In the genomic region with DNA sequence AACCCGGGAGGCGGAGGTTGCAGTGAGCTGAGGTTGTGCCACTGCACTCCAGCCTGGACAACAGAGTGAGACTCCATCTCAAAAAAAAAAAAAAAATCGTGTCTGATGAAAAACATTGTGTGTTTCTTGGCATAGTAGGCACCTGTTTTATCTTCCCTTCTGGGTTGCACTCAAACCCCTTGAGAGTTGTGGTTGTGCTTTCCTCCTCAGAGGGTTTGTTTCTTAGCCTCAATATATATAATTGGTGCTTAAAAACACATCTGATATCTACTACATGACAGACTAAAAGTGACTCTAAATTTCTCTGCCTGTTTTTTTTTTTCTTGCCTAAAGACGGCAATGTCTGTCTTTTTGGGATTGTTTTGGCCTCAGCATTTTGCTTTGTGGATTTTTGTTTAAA, we compare ENCODE assay signal across 1 cellular context.
TF ChIP-seq lines count a peak whose summit lies in the region.

No MANE protein-coding gene starts in this region.

TF ChIP-seq in WTC11, 78 proteins besides CTCF, POLR2A, EP300 and RAD21 (continued from another document):
- TF ChIP-seq, protein P1, sequence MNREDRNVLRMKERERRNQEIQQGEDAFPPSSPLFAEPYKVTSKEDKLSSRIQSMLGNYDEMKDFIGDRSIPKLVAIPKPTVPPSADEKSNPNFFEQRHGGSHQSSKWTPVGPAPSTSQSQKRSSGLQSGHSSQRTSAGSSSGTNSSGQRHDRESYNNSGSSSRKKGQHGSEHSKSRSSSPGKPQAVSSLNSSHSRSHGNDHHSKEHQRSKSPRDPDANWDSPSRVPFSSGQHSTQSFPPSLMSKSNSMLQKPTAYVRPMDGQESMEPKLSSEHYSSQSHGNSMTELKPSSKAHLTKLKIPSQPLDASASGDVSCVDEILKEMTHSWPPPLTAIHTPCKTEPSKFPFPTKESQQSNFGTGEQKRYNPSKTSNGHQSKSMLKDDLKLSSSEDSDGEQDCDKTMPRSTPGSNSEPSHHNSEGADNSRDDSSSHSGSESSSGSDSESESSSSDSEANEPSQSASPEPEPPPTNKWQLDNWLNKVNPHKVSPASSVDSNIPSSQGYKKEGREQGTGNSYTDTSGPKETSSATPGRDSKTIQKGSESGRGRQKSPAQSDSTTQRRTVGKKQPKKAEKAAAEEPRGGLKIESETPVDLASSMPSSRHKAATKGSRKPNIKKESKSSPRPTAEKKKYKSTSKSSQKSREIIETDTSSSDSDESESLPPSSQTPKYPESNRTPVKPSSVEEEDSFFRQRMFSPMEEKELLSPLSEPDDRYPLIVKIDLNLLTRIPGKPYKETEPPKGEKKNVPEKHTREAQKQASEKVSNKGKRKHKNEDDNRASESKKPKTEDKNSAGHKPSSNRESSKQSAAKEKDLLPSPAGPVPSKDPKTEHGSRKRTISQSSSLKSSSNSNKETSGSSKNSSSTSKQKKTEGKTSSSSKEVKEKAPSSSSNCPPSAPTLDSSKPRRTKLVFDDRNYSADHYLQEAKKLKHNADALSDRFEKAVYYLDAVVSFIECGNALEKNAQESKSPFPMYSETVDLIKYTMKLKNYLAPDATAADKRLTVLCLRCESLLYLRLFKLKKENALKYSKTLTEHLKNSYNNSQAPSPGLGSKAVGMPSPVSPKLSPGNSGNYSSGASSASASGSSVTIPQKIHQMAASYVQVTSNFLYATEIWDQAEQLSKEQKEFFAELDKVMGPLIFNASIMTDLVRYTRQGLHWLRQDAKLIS (CRISPR knock-in tag; IDR thresholded peaks at IDR 0.05; ENCODE audit: borderline replicate concordance), result no peak
- TF ChIP-seq, protein P2, sequence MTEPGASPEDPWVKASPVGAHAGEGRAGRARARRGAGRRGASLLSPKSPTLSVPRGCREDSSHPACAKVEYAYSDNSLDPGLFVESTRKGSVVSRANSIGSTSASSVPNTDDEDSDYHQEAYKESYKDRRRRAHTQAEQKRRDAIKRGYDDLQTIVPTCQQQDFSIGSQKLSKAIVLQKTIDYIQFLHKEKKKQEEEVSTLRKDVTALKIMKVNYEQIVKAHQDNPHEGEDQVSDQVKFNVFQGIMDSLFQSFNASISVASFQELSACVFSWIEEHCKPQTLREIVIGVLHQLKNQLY (CRISPR knock-in tag; IDR thresholded peaks at IDR 0.05), result no peak
- TF ChIP-seq ELF4 (CRISPR knock-in tag; IDR thresholded peaks at IDR 0.05; ENCODE audit: low read depth), result no peak
- TF ChIP-seq, protein P3, sequence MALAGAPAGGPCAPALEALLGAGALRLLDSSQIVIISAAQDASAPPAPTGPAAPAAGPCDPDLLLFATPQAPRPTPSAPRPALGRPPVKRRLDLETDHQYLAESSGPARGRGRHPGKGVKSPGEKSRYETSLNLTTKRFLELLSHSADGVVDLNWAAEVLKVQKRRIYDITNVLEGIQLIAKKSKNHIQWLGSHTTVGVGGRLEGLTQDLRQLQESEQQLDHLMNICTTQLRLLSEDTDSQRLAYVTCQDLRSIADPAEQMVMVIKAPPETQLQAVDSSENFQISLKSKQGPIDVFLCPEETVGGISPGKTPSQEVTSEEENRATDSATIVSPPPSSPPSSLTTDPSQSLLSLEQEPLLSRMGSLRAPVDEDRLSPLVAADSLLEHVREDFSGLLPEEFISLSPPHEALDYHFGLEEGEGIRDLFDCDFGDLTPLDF (CRISPR knock-in tag; IDR thresholded peaks at IDR 0.05), result no peak
- no peak for TF ChIP-seq ZBTB43 (CRISPR knock-in tag; IDR thresholded peaks at IDR 0.05)
- TF ChIP-seq NR1H2 (CRISPR knock-in tag; IDR thresholded peaks at IDR 0.05), result no peak
- TF ChIP-seq, protein P4, sequence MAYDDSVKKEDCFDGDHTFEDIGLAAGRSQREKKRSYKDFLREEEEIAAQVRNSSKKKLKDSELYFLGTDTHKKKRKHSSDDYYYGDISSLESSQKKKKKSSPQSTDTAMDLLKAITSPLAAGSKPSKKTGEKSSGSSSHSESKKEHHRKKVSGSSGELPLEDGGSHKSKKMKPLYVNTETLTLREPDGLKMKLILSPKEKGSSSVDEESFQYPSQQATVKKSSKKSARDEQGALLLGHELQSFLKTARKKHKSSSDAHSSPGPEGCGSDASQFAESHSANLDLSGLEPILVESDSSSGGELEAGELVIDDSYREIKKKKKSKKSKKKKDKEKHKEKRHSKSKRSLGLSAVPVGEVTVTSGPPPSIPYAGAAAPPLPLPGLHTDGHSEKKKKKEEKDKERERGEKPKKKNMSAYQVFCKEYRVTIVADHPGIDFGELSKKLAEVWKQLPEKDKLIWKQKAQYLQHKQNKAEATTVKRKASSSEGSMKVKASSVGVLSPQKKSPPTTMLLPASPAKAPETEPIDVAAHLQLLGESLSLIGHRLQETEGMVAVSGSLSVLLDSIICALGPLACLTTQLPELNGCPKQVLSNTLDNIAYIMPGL (CRISPR knock-in tag; IDR thresholded peaks at IDR 0.05), result no peak
- TF ChIP-seq ZBTB21 (CRISPR knock-in tag; IDR thresholded peaks at IDR 0.05; ENCODE audit: borderline replicate concordance), result no peak
- TF ChIP-seq ZNF416 (CRISPR knock-in tag; IDR thresholded peaks at IDR 0.05), result no peak
- TF ChIP-seq NFE2L1 (CRISPR knock-in tag; IDR thresholded peaks at IDR 0.05), result no peak
- TF ChIP-seq, protein P5, sequence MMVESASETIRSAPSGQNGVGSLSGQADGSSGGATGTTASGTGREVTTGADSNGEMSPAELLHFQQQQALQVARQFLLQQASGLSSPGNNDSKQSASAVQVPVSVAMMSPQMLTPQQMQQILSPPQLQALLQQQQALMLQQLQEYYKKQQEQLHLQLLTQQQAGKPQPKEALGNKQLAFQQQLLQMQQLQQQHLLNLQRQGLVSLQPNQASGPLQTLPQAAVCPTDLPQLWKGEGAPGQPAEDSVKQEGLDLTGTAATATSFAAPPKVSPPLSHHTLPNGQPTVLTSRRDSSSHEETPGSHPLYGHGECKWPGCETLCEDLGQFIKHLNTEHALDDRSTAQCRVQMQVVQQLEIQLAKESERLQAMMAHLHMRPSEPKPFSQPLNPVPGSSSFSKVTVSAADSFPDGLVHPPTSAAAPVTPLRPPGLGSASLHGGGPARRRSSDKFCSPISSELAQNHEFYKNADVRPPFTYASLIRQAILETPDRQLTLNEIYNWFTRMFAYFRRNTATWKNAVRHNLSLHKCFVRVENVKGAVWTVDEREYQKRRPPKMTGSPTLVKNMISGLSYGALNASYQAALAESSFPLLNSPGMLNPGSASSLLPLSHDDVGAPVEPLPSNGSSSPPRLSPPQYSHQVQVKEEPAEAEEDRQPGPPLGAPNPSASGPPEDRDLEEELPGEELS (CRISPR knock-in tag; IDR thresholded peaks at IDR 0.05), result no peak
- no peak for TF ChIP-seq SOX15 (CRISPR knock-in tag; IDR thresholded peaks at IDR 0.05)
- no peak for TF ChIP-seq ZNF219 (CRISPR knock-in tag; IDR thresholded peaks at IDR 0.05; ENCODE audit: borderline replicate concordance)
- TF ChIP-seq ZNF232 (CRISPR knock-in tag; IDR thresholded peaks at IDR 0.05), result no peak
